In genomic region chr14:92143962-92144361, GRCh38 we compare ENCODE assay signal across 18 cellular contexts. TPM values are rescaled to one million over a fixed set of nuclear protein-coding genes. Genes with fewer than 3 reads are reported as not detected.
DNase-seq lines count a peak whose midpoint lies in the region; ATAC-seq and TF ChIP-seq lines count a peak whose summit lies in the region.
"Had no signal": no experiment of that assay in that cellular context is flagged by ENCODE, and none has a peak within 500 bp of the region (broad histone marks: within the 10 kb centered on the region; RNA-seq: fewer than 3 reads in every experiment).

No MANE protein-coding gene starts in this region.

- H3K27ac Mint-ChIP-seq in T-helper 17 cell (peak overlapping the region; percentile 81), nephron progenitor cell (peak overlapping the region; percentile 0)

- no peaks in the 10 kb centered on the region for H3K9me3 Mint-ChIP-seq in nephron progenitor cell
- H3K9me3 Mint-ChIP-seq: IgD-negative memory B cell had no signal

- H3K4me1 Mint-ChIP-seq in T-helper 17 cell: peaks cover 17% of the 10 kb centered on the region
- H3K4me1 Mint-ChIP-seq in nephron progenitor cell: no peaks in the 10 kb centered on the region

- in situ Hi-C loops in KBM-7 (cut with MboI; ENCODE audit: low pct_unique_long_range_greater_than_20kb, low sequenced_read_pairs): no loop called here

- no peaks in the 10 kb centered on the region for H3K9me3 ChIP-seq in T-helper 17 cell (ENCODE audit: control insufficient read depth, low read length, poor library complexity, severe bottlenecking)

- DNase-seq in EH (ENCODE audit: low read depth) (peak; percentile 7), T-helper 17 cell (no peak), choroid plexus epithelial cell (ENCODE audit: low read depth) (peak; percentile 3), nephron progenitor cell (no peak), KBM-7 (no peak)
- DNase-seq in stimulated activated CD8-positive, alpha-beta memory T cell treated with anti-CD3 and anti-CD28 coated beads, Interleukin-4, amount 100 ng/mL, for 48 hours: no peak
- DNase-seq in effector CD4-positive, alpha-beta T cell: no peak
- DNase-seq: C1 segment of cervical spinal cord; DMS79 treated with DMSO at 0.1 percent for 48 hours; GF-D8; MV-4-11; NCI-H1417; NCI-H1930; NCI-H69; NK-92 treated with Interleukin-12 subunit alpha and Interleukin-12 subunit beta, amount 100 ng/mL, for 24 hours; SHP77 treated with DMSO at 0.1 percent for 48 hours had no signal

- ATAC-seq in T-helper 17 cell (no peak), HG03354 (IDR thresholded peaks at IDR 0.05; ENCODE audit: poor library complexity, severe bottlenecking, unreplicated experiment) (no peak)

- no peak overlapping the region for H3K4me3 ChIP-seq in choroid plexus epithelial cell (ENCODE audit: low read depth, low read length)

- H3K36me3 Mint-ChIP-seq in T-helper 17 cell (ENCODE audit: low read depth) (peaks cover 21% of the 10 kb centered on the region), nephron progenitor cell (ENCODE audit: low read depth) (peaks cover 75% of the 10 kb centered on the region)

- TF ChIP-seq CTCF in choroid plexus epithelial cell (conservative IDR thresholded peaks at IDR 0.05; ENCODE audit: low read depth, low read length) (no peak), nephron progenitor cell (IDR thresholded peaks at IDR 0.05) (no peak)

- H3K4me3 Mint-ChIP-seq in T-helper 17 cell (no peak overlapping the region), nephron progenitor cell (no peak overlapping the region)
- H3K4me3 Mint-ChIP-seq: IgD-negative memory B cell had no signal

- H3K27me3 Mint-ChIP-seq in T-helper 17 cell: no peaks in the 10 kb centered on the region
- no peaks in the 10 kb centered on the region for H3K27me3 Mint-ChIP-seq in nephron progenitor cell (ENCODE audit: low read depth, poor library complexity)
- H3K27me3 Mint-ChIP-seq: IgD-negative memory B cell had no signal

RNA-seq across cellular contexts. Expression of gene CPSF2, which starts 22.2 kb away (rescaled TPM):
- 10 to 100 TPM; 26.4 to 28.0 TPM for total RNA-seq in T-helper 17 cell

RNA-seq across cellular contexts. Expression of gene NDUFB1, which starts 22.5 kb away (rescaled TPM):
- total RNA-seq in T-helper 17 cell: 10 to 100 TPM; 48.6 to 53.8 TPM

RNA-seq across cellular contexts. Expression of gene ATXN3, which starts 37.6 kb away (rescaled TPM):
- total RNA-seq in T-helper 17 cell: 10 to 100 TPM; 28.0 to 31.2 TPM

Comparison
In these comparisons a context has a peak if more than half of its experiments do, and no peak if none do; other contexts are left out.
1. DNase-seq: peak in EH (single experiment) and choroid plexus epithelial cell (single experiment); none in T-helper 17 cell (0 of 3), nephron progenitor cell (single experiment), stimulated activated CD8-positive, alpha-beta memory T cell treated with anti-CD3 and anti-CD28 coated beads, Interleukin-4, amount 100 ng/mL, for 48 hours (single experiment), KBM-7 (single experiment) and effector CD4-positive, alpha-beta T cell (single experiment).